Comparison of ENCODE assay signal across 15 cellular contexts in genomic region chr1:114719424-114719787, GRCh38. TPM values are rescaled to one million over a fixed set of nuclear protein-coding genes. Genes with fewer than 3 reads are reported as not detected.
DNase-seq lines count a peak whose midpoint lies in the region; ATAC-seq, FAIRE-seq and TF ChIP-seq lines count a peak whose summit lies in the region.
"Had no signal": no experiment of that assay in that cellular context is flagged by ENCODE, and none has a peak within 500 bp of the region (broad histone marks: within the 10 kb centered on the region; RNA-seq: fewer than 3 reads in every experiment).

No MANE protein-coding gene starts in this region.

- TF ChIP-seq CTCF in smooth muscle cell (IDR thresholded peaks at IDR 0.05; ENCODE audit: borderline replicate concordance, insufficient read depth, poor library complexity, severe bottlenecking) (no peak), kidney (IDR thresholded peaks at IDR 0.05; ENCODE audit: borderline replicate concordance, extremely low read depth, insufficient read depth) (no peak)

- H4K20me1 ChIP-seq in smooth muscle cell (ENCODE audit: low read depth): no peaks in the 10 kb centered on the region

- H3K9me3 Mint-ChIP-seq in activated T-cell treated with anti-CD3 and anti-CD28 coated beads, Interleukin-2, amount 50 U/mL, for 72 hours: no peaks in the 10 kb centered on the region

- no peak for DNase-seq in activated T-cell treated with anti-CD3 and anti-CD28 coated beads, Interleukin-2, amount 50 U/mL, for 72 hours
- no peak for DNase-seq in activated T-cell treated with anti-CD3 and anti-CD28 coated beads for 4 hours
- DNase-seq in SK-N-MC (ENCODE audit: low read depth, low spot score): no peak
- no peak for DNase-seq in smooth muscle cell (lab: John Stamatoyannopoulos, UW; ENCODE audit: unreplicated experiment)
- DNase-seq in stimulated activated CD4-positive, alpha-beta T cell treated with anti-CD3 and anti-CD28 coated beads, Interleukin-15, amount 100 ng/mL, for 24 hours: no peak
- no peak for DNase-seq in kidney
- DNase-seq in AML-193 (lab: John Stamatoyannopoulos, UW): no peak
- DNase-seq: activated CD4-positive, CD25-positive, alpha-beta regulatory T cell; cerebellar nuclear complex; NCI-H1105 had no signal

- H3K36me3 Mint-ChIP-seq in activated T-cell treated with anti-CD3 and anti-CD28 coated beads, Interleukin-2, amount 50 U/mL, for 72 hours (ENCODE audit: insufficient read depth in 2 of 2): peaks cover 14 to 36% of the 10 kb centered on the region in 2 donors

- H2AFZ ChIP-seq in smooth muscle cell (ENCODE audit: low read depth): no peak overlapping the region

- H3K4me3 Mint-ChIP-seq in activated T-cell treated with anti-CD3 and anti-CD28 coated beads, Interleukin-2, amount 50 U/mL, for 72 hours: no peak overlapping the region

- ATAC-seq in activated T-cell treated with anti-CD3 and anti-CD28 coated beads, Interleukin-2, amount 50 U/mL, for 72 hours (replicated peaks in 1 of 2): no peak
- peak; percentile 51 for ATAC-seq in esophagus mucosa
- ATAC-seq: HepG2 had no signal

- H3K4me2 ChIP-seq in smooth muscle cell: peak overlapping the region; percentile 44

- H3K36me3 ChIP-seq in SK-N-MC (ENCODE audit: insufficient read depth, low read length): peaks cover 85% of the 10 kb centered on the region
- H3K36me3 ChIP-seq in smooth muscle cell (ENCODE audit: low read depth): peaks cover 22% of the 10 kb centered on the region
- H3K36me3 ChIP-seq in kidney (ENCODE audit: control insufficient read depth in 1 of 2, insufficient read depth in 2 of 2, low read length in 2 of 2): peaks cover 49 to 58% of the 10 kb centered on the region in 2 donors

- H3K79me2 ChIP-seq in smooth muscle cell (ENCODE audit: low read depth): peaks cover 26% of the 10 kb centered on the region

- peaks cover 30% of the 10 kb centered on the region for H3K4me1 Mint-ChIP-seq in activated T-cell treated with anti-CD3 and anti-CD28 coated beads, Interleukin-2, amount 50 U/mL, for 72 hours (ENCODE audit: low read depth)

- no peak for FAIRE-seq in kidney (lab: Jason Lieb, UNC)
- FAIRE-seq: HepG2 had no signal

- H3K27me3 Mint-ChIP-seq in activated T-cell treated with anti-CD3 and anti-CD28 coated beads, Interleukin-2, amount 50 U/mL, for 72 hours (ENCODE audit: low read depth): no peaks in the 10 kb centered on the region

- H3K27ac ChIP-seq in SK-N-MC: peak overlapping the region; percentile 68
- H3K27ac ChIP-seq in smooth muscle cell (ENCODE audit: low read depth): peak overlapping the region; percentile 99
- H3K27ac ChIP-seq in kidney (ENCODE audit: low read depth in 2 of 2, low read length in 2 of 2): no peak overlapping the region

- no peaks in the 10 kb centered on the region for H3K9me3 ChIP-seq in SK-N-MC (ENCODE audit: low read depth, low read length)
- H3K9me3 ChIP-seq in smooth muscle cell (replicated peaks; ENCODE audit: low read depth): no peaks in the 10 kb centered on the region
- H3K9me3 ChIP-seq in kidney (ENCODE audit: control insufficient read depth in 1 of 2, low read length in 2 of 2): no peaks in the 10 kb centered on the region
- H3K9me3 ChIP-seq: neutrophil had no signal

- H3F3A ChIP-seq in smooth muscle cell (ENCODE audit: low read depth): peaks cover 51% of the 10 kb centered on the region

- peak overlapping the region; percentile 91 for H3K27ac Mint-ChIP-seq in activated T-cell treated with anti-CD3 and anti-CD28 coated beads, Interleukin-2, amount 50 U/mL, for 72 hours

- WGBS in smooth muscle cell (ENCODE audit: low lambda C conversion rate): 84% methylated on average over 3 of the region's 3 CpGs

- intact Hi-C loops in kidney (cut with DNase I): no loop called here

- H3K4me3 ChIP-seq in SK-N-MC (no peak overlapping the region), smooth muscle cell (no peak overlapping the region), kidney (ENCODE audit: low read length in 2 of 2) (no peak overlapping the region)

- H3K4me1 ChIP-seq in smooth muscle cell (ENCODE audit: low read depth) (peaks cover 17% of the 10 kb centered on the region), kidney (ENCODE audit: control insufficient read depth in 1 of 2, insufficient read depth in 1 of 2, low read depth in 1 of 2, low read length in 2 of 2) (peaks cover 0 to 6% of the 10 kb centered on the region in 2 donors)

- H3K27me3 ChIP-seq in smooth muscle cell (ENCODE audit: low read depth): no peaks in the 10 kb centered on the region
- H3K27me3 ChIP-seq: neutrophil had no signal

- H3K9ac ChIP-seq in SK-N-MC (ENCODE audit: insufficient read length) (no peak overlapping the region), smooth muscle cell (ENCODE audit: low read depth) (peak overlapping the region; percentile 77), kidney (ENCODE audit: low read length in 2 of 2) (no peak overlapping the region)

RNA-seq across cellular contexts. Expression of gene NRAS, which starts 2.8 kb away (rescaled TPM):
- 10 to 100 TPM; 63.8 to 73.6 TPM for total RNA-seq in activated T-cell treated with anti-CD3 and anti-CD28 coated beads, Interleukin-2, amount 50 U/mL, for 72 hours
- total RNA-seq in esophagus mucosa (22.4 TPM), smooth muscle cell (84.7 and 105 TPM in 2 replicates), kidney (35.2 TPM)
- polyA plus RNA-seq in smooth muscle cell (31.4 and 37.0 TPM in 2 replicates), kidney (ENCODE audit: insufficient read depth, low read depth, low replicate concordance) (13.3 TPM)

RNA-seq across cellular contexts. Expression of gene AMPD1, which starts 24.1 kb away (rescaled TPM):
- total RNA-seq in activated T-cell treated with anti-CD3 and anti-CD28 coated beads, Interleukin-2, amount 50 U/mL, for 72 hours: under 1 TPM in 1 of 2 donors, not detected in 1; 0.17 TPM
- not detected for total RNA-seq in esophagus mucosa
- total RNA-seq in smooth muscle cell: not detected in 2 replicates
- polyA plus RNA-seq in smooth muscle cell: not detected in 2 replicates
- total RNA-seq in kidney: 1.5 TPM
- polyA plus RNA-seq in kidney (ENCODE audit: insufficient read depth, low read depth, low replicate concordance): not detected
- total RNA-seq: HepG2, lung microvascular endothelial cell had no signal
- polyA plus RNA-seq: AG04450, HepG2 had no signal

RNA-seq across cellular contexts. Expression of gene CSDE1, which starts 38.4 kb away (rescaled TPM):
- total RNA-seq in activated T-cell treated with anti-CD3 and anti-CD28 coated beads, Interleukin-2, amount 50 U/mL, for 72 hours: 100 to 1,000 TPM; 478 to 479 TPM
- total RNA-seq in esophagus mucosa: 414 TPM
- total RNA-seq in smooth muscle cell: 768 and 827 TPM in 2 replicates
- polyA plus RNA-seq in smooth muscle cell: 160 and 173 TPM in 2 replicates
- 486 TPM for total RNA-seq in kidney
- polyA plus RNA-seq in kidney (ENCODE audit: insufficient read depth, low read depth, low replicate concordance): 165 TPM

RNA-seq across cellular contexts. Expression of gene DENND2C, which starts 49.6 kb away (rescaled TPM):
- 1 to 10 TPM in 1 of 2 donors, under 1 TPM in 1; 0.88 to 2.2 TPM for total RNA-seq in activated T-cell treated with anti-CD3 and anti-CD28 coated beads, Interleukin-2, amount 50 U/mL, for 72 hours
- 41.4 TPM for total RNA-seq in esophagus mucosa
- 4.1 and 8.6 TPM in 2 replicates for total RNA-seq in smooth muscle cell
- 1.4 and 2.9 TPM in 2 replicates for polyA plus RNA-seq in smooth muscle cell
- total RNA-seq in kidney: 2.5 TPM
- polyA plus RNA-seq in kidney (ENCODE audit: insufficient read depth, low read depth, low replicate concordance): 0.88 TPM

Comparison
In these comparisons a context has a peak if more than half of its experiments do, and no peak if none do; other contexts are left out.
1. H3K27ac ChIP-seq: peak in SK-N-MC (single experiment) and smooth muscle cell (single experiment); none in kidney (0 of 2).